ENCODE assay signal across 33 cellular contexts in genomic region chr4:99749445-99750391, GRCh38.
A peak's percentile ranks its signal among the peaks of the same experiment; 100 is the strongest.
DNase-seq lines count a peak whose midpoint lies in the region; ATAC-seq, FAIRE-seq and TF ChIP-seq lines count a peak whose summit lies in the region.
"Had no signal": no experiment of that assay in that cellular context is flagged by ENCODE, and none has a peak within 500 bp of the region (broad histone marks: within the 10 kb centered on the region; RNA-seq: fewer than 3 reads in every experiment).

No MANE protein-coding gene starts in this region.

- no peak overlapping the region for H3K23ac ChIP-seq in mesendoderm (ENCODE audit: low read length)

- H3K4me1 ChIP-seq in Karpas-422 (ENCODE audit: low read length) (peaks cover 68% of the 10 kb centered on the region), mesendoderm (ENCODE audit: control insufficient read depth, low read depth, low read length) (no peaks in the 10 kb centered on the region)
- H3K4me1 ChIP-seq: parathyroid adenoma, vagina had no signal

- H2BK15ac ChIP-seq in mesendoderm (replicated peaks; ENCODE audit: low read depth), result no peak overlapping the region

- H4K20me1 ChIP-seq in Karpas-422 (ENCODE audit: insufficient read depth, low read depth, low read length), result no peaks in the 10 kb centered on the region

- H3K9me3 ChIP-seq in Karpas-422 (ENCODE audit: low read length), result no peaks in the 10 kb centered on the region
- H3K9me3 ChIP-seq: heart right ventricle, vagina had no signal

- H3K36me3 Mint-ChIP-seq in type B pancreatic cell, result no peaks in the 10 kb centered on the region
- H3K36me3 Mint-ChIP-seq: CD14-positive monocyte had no signal

- H3K27me3 ChIP-seq in Karpas-422 (ENCODE audit: low read length) (no peaks in the 10 kb centered on the region), mesendoderm (ENCODE audit: insufficient read depth, low read length, poor library complexity) (no peaks in the 10 kb centered on the region)
- H3K27me3 ChIP-seq: heart right ventricle, vagina had no signal

- peak overlapping the region; percentile 48 for H3K9ac ChIP-seq in Karpas-422 (ENCODE audit: low read length)
- no peak overlapping the region for H3K9ac ChIP-seq in mesendoderm (ENCODE audit: low read length)
- H3K9ac ChIP-seq: parathyroid adenoma had no signal

- H3K9me3 Mint-ChIP-seq in type B pancreatic cell, result no peaks in the 10 kb centered on the region
- H3K9me3 Mint-ChIP-seq: activated naive CD8-positive, alpha-beta T cell treated with anti-CD3 and anti-CD28 coated beads, Interleukin-2, amount 50 U/mL, for 24 hours; dendritic cell treated with granulocyte-macrophage colony-stimulating factor and Interleukin-4, amounts not matched to agents 40 ng/mL and 50 ng/mL, for 4 days; endodermal cell; nephron progenitor cell; stimulated activated naive CD8-positive, alpha-beta T cell treated with anti-CD3 and anti-CD28 coated beads, Interleukin-15, amount 100 ng/mL, for 72 hours had no signal

- H2AK5ac ChIP-seq in mesendoderm (ENCODE audit: low read length), result no peak overlapping the region

- H3K4me1 Mint-ChIP-seq in type B pancreatic cell (ENCODE audit: unreplicated experiment), result no peaks in the 10 kb centered on the region
- H3K4me1 Mint-ChIP-seq: activated naive CD8-positive, alpha-beta T cell treated with anti-CD3 and anti-CD28 coated beads, Interleukin-2, amount 50 U/mL, for 24 hours; CD14-positive monocyte; endodermal cell; stimulated activated naive CD8-positive, alpha-beta T cell treated with anti-CD3 and anti-CD28 coated beads, Interleukin-15, amount 100 ng/mL, for 72 hours had no signal

- no peak for DNase-seq in GM12891 (ENCODE audit: insufficient read length, low spot score)
- DNase-seq in Karpas-422, result peak; percentile 90
- peak; percentile 5 for DNase-seq in myocyte (ENCODE audit: low read depth)
- DNase-seq in NCI-H226, result no peak
- DNase-seq in activated naive CD4-positive, alpha-beta T cell (lab: John Stamatoyannopoulos, UW), result no peak
- DNase-seq in mesendoderm, result no peak
- no peak for DNase-seq in type B pancreatic cell (ENCODE audit: extremely low spot score, unreplicated experiment)
- DNase-seq: activated CD8-positive, alpha-beta memory T cell treated with anti-CD3 and anti-CD28 coated beads for 24 hours; activated gamma-delta T cell; activated naive CD8-positive, alpha-beta T cell treated with anti-CD3 and anti-CD28 coated beads, Interleukin-2, amount 50 U/mL, for 24 hours; Calu3; central memory CD4-positive, alpha-beta T cell; endodermal cell; foreskin fibroblast; H7; heart right ventricle; Kasumi-1; kidney glomerular epithelial cell; MV-4-11; NCI-H1930; NCI-H446 treated with DMSO at 0.1 percent for 48 hours; nephron progenitor cell; OCI-M1; stimulated activated CD4-positive, alpha-beta T cell treated with anti-CD3 and anti-CD28 coated beads, Interleukin-15, amount 100 ng/mL, for 24 hours; stimulated activated naive CD8-positive, alpha-beta T cell treated with anti-CD3 and anti-CD28 coated beads, Interleukin-15, amount 100 ng/mL, for 72 hours; T-helper 2 cell had no signal

- no peaks in the 10 kb centered on the region for H3K27me3 Mint-ChIP-seq in type B pancreatic cell
- H3K27me3 Mint-ChIP-seq: dendritic cell treated with granulocyte-macrophage colony-stimulating factor and Interleukin-4, amounts not matched to agents 40 ng/mL and 50 ng/mL, for 4 days had no signal

- H3K79me1 ChIP-seq in mesendoderm (ENCODE audit: low read length), result no peaks in the 10 kb centered on the region

- no peak for TF ChIP-seq POLR2A in GM12891 (IDR thresholded peaks at IDR 0.05; ENCODE audit: low read depth, low read length)

- no peak overlapping the region for H2BK120ac ChIP-seq in mesendoderm (ENCODE audit: low read depth, low read length)

- H3K4me2 ChIP-seq in Karpas-422 (ENCODE audit: low read depth, low read length, poor library complexity, severe bottlenecking) (peak overlapping the region; percentile 66), mesendoderm (ENCODE audit: low read length) (no peak overlapping the region)

- H3K4me3 Mint-ChIP-seq in type B pancreatic cell, result no peak overlapping the region
- H3K4me3 Mint-ChIP-seq: activated naive CD8-positive, alpha-beta T cell treated with anti-CD3 and anti-CD28 coated beads, Interleukin-2, amount 50 U/mL, for 24 hours; CD14-positive monocyte; dendritic cell treated with granulocyte-macrophage colony-stimulating factor and Interleukin-4, amounts not matched to agents 40 ng/mL and 50 ng/mL, for 4 days; endodermal cell; nephron progenitor cell; stimulated activated naive CD8-positive, alpha-beta T cell treated with anti-CD3 and anti-CD28 coated beads, Interleukin-15, amount 100 ng/mL, for 72 hours had no signal

- no peak overlapping the region for H4K8ac ChIP-seq in mesendoderm (ENCODE audit: low read depth, low read length)

- H3K79me2 ChIP-seq in Karpas-422 (ENCODE audit: low read length) (no peaks in the 10 kb centered on the region), mesendoderm (ENCODE audit: control insufficient read depth, insufficient read depth, low read length) (no peaks in the 10 kb centered on the region)
- H3K79me2 ChIP-seq: parathyroid adenoma had no signal

- peak; percentile 51 for ATAC-seq in GM19351 (IDR thresholded peaks at IDR 0.05; ENCODE audit: unreplicated experiment)
- ATAC-seq: activated naive CD8-positive, alpha-beta T cell treated with anti-CD3 and anti-CD28 coated beads, Interleukin-2, amount 50 U/mL, for 24 hours; esophagus mucosa; stimulated activated naive CD8-positive, alpha-beta T cell treated with anti-CD3 and anti-CD28 coated beads, Interleukin-15, amount 100 ng/mL, for 72 hours had no signal

- H3K9me2 ChIP-seq in Karpas-422 (replicated peaks; ENCODE audit: insufficient read depth, low read length), result no peaks in the 10 kb centered on the region

- H3K4me3 ChIP-seq in Karpas-422 (ENCODE audit: low read length) (peak overlapping the region; percentile 50), mesendoderm (ENCODE audit: low read length) (no peak overlapping the region)
- H3K4me3 ChIP-seq: heart right ventricle, vagina had no signal

- no peak overlapping the region for H3K56ac ChIP-seq in mesendoderm (ENCODE audit: low read length)

- H3K18ac ChIP-seq in mesendoderm (ENCODE audit: low read length), result no peak overlapping the region

- FAIRE-seq in GM12891 (lab: Jason Lieb, UNC), result peak; percentile 33
- FAIRE-seq: GM12892 had no signal

- H4K5ac ChIP-seq in mesendoderm (ENCODE audit: low read length), result no peak overlapping the region

- no peak overlapping the region for H3K27ac Mint-ChIP-seq in type B pancreatic cell
- H3K27ac Mint-ChIP-seq: activated naive CD8-positive, alpha-beta T cell treated with anti-CD3 and anti-CD28 coated beads, Interleukin-2, amount 50 U/mL, for 24 hours; dendritic cell treated with granulocyte-macrophage colony-stimulating factor and Interleukin-4, amounts not matched to agents 40 ng/mL and 50 ng/mL, for 4 days; endodermal cell; nephron progenitor cell; stimulated activated naive CD8-positive, alpha-beta T cell treated with anti-CD3 and anti-CD28 coated beads, Interleukin-15, amount 100 ng/mL, for 72 hours had no signal

- no peak for TF ChIP-seq CTCF in type B pancreatic cell (conservative IDR thresholded peaks at IDR 0.05)

- H2AFZ ChIP-seq in Karpas-422 (ENCODE audit: low read length), result peak overlapping the region; percentile 24; the same call in 1 of the 2 replicates
- H2AFZ ChIP-seq: parathyroid adenoma had no signal

- H2BK5ac ChIP-seq in mesendoderm (ENCODE audit: low read length), result no peak overlapping the region

- H3K4ac ChIP-seq in mesendoderm (ENCODE audit: low read depth, low read length), result no peak overlapping the region

- no CpG with 5 or more reads among the region's 4 CpGs for WGBS in mesendoderm (ENCODE audit: extremely low coverage, insufficient coverage, low lambda C conversion rate)

- no peaks in the 10 kb centered on the region for H3K36me3 ChIP-seq in Karpas-422 (ENCODE audit: insufficient read depth, low read length)
- no peaks in the 10 kb centered on the region for H3K36me3 ChIP-seq in mesendoderm (ENCODE audit: control insufficient read depth, insufficient read depth, low read length)
- H3K36me3 ChIP-seq: heart right ventricle, vagina had no signal

- H3K27ac ChIP-seq in Karpas-422 (ENCODE audit: low read length) (peak overlapping the region; percentile 97), mesendoderm (ENCODE audit: low read depth, low read length) (no peak overlapping the region)
- H3K27ac ChIP-seq: heart right ventricle, parathyroid adenoma, vagina had no signal

TF ChIP-seq in GM12891, 5 proteins besides CTCF, POLR2A, EP300 and RAD21:
- TF ChIP-seq POLR2AphosphoS5 (IDR thresholded peaks at IDR 0.05; ENCODE audit: low read depth, low read length), result no peak
- TF ChIP-seq TAF1 (IDR thresholded peaks at IDR 0.05; ENCODE audit: low read depth, low read length), result no peak
- TF ChIP-seq PAX5 (IDR thresholded peaks at IDR 0.05; ENCODE audit: insufficient read depth, low read length, severe bottlenecking), result no peak
- TF ChIP-seq SPI1 (IDR thresholded peaks at IDR 0.05; ENCODE audit: low read depth, low read length), result no peak
- no peak for TF ChIP-seq POU2F2 (IDR thresholded peaks at IDR 0.05; ENCODE audit: low read depth, low read length)

Comparison
In these comparisons a context has a peak if more than half of its experiments do, and no peak if none do; other contexts are left out.
1. DNase-seq: peak in Karpas-422 (single experiment) and myocyte (single experiment); none in GM12891 (single experiment), NCI-H226 (single experiment), activated naive CD4-positive, alpha-beta T cell (0 of 4), mesendoderm (single experiment) and type B pancreatic cell (single experiment).